In the genomic region with DNA sequence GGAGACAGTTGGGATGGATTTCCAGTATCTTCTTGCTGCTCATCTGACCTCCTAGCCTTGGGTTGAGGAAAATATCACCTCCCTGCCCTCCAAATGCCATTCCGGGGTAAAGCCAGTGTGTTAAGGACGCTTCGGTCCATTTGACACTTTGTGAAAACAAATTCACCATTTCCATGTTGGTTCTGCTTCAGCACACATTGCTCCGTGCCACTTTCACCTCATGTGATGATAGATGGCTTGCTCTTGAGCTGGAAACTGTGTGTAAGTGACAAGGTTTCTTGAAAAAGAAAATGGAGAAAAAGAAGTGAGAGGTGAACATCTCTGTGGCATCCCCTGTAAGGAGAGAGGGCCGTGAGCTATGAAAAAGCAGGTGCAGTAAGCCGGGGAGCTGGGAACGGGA, we compare ENCODE assay signal across 24 cellular contexts.
"Had no signal": no experiment of that assay in that cellular context is flagged by ENCODE, and none has a peak within 500 bp of the region (broad histone marks: within the 10 kb centered on the region; RNA-seq: fewer than 3 reads in every experiment).

No MANE protein-coding gene starts in this region.

- H3K4me3 Mint-ChIP-seq: IgD-negative memory B cell had no signal

- DNase-seq: MV-4-11, NCI-H1048, NCI-H1105 treated with DMSO at 0.1 percent for 48 hours, NCI-H1417 treated with DMSO at 0.1 percent for 48 hours, NCI-H146, NCI-H1694 treated with DMSO at 0.1 percent for 48 hours, NCI-H1930, NCI-H2081, NCI-H2107, NCI-H2227 treated with DMSO at 0.1 percent for 48 hours, NCI-H510A, NCI-H524 treated with DMSO at 0.1 percent for 48 hours, NCI-H69, NCI-H774, RPMI8226, SHP77 treated with DMSO at 0.1 percent for 48 hours, SJCRH30 had no signal

- H3K4me1 ChIP-seq: SJCRH30 had no signal

- H3K4me1 Mint-ChIP-seq: IgD-negative memory B cell had no signal

- H3K27me3 ChIP-seq: SJCRH30 had no signal

- ATAC-seq: K562, SK-N-SH treated with all-trans-retinoic acid at 6 μM for 48 hours had no signal

- H3K9me3 ChIP-seq: SJCRH30 had no signal

- H3K4me2 ChIP-seq: KMS-11 had no signal

- H3K36me3 ChIP-seq: SJCRH30 had no signal

- H3K4me3 ChIP-seq: K562, SJCRH30 had no signal

- H3K9ac ChIP-seq: KMS-11 had no signal

- H3K27ac Mint-ChIP-seq: IgD-negative memory B cell had no signal

- FAIRE-seq: HTR-8/SVneo, K562, RCC 7860 had no signal

- H3K27ac ChIP-seq: HL-60, KMS-11, SJCRH30 had no signal

- H3K9me3 Mint-ChIP-seq: IgD-negative memory B cell had no signal
